ENCODE assay signal across 24 cellular contexts in the genomic region with DNA sequence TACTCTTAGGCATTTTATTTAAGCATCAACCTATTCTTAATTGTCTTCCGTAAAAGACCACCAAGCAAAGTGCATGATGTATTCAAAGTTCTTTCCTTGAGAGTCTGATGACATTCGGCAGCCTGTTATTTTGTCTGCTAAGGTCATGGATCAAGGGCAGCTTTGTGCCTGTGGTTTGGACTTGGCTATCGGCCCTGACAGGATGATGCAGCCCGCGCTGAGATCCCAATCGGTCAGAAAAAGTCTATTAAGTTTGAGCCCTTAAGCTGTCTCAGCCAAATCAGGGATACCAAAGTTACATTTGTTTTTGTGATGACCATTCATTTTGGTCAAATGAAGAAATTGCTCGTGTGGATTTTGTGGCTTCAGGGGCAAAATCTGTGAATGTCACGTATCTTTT.
A peak's percentile ranks its signal among the peaks of the same experiment; 100 is the strongest.
DNase-seq lines count a peak whose midpoint lies in the region; FAIRE-seq and TF ChIP-seq lines count a peak whose summit lies in the region.
"Had no signal": no experiment of that assay in that cellular context is flagged by ENCODE, and none has a peak within 500 bp of the region (broad histone marks: within the 10 kb centered on the region; RNA-seq: fewer than 3 reads in every experiment).

No MANE protein-coding gene starts in this region.

- 29% methylated on average over 8 of the region's 8 CpGs for WGBS in SK-N-SH (ENCODE audit: low lambda C conversion rate)

- H3K9me2 ChIP-seq in SK-N-SH = no peaks in the 10 kb centered on the region

- no peak overlapping the region for H3K4me2 ChIP-seq in SK-N-SH
- H3K4me2 ChIP-seq: A549 had no signal

- H3K36me3 ChIP-seq in SK-N-SH (replicated peaks in 1 of 2; ENCODE audit: control insufficient read depth in 1 of 2, insufficient read depth in 2 of 2, low read length in 1 of 2) = no peaks in the 10 kb centered on the region
- no peaks in the 10 kb centered on the region for H3K36me3 ChIP-seq in WERI-Rb-1

- H3K4me3 ChIP-seq in SK-N-SH (ENCODE audit: low read depth in 2 of 2, low read length in 1 of 2) = no peak overlapping the region
- H3K4me3 ChIP-seq in WERI-Rb-1 (ENCODE audit: low read depth, low read length) = no peak overlapping the region
- no peak overlapping the region for H3K4me3 ChIP-seq in retinal pigment epithelial cell (ENCODE audit: low read length)
- H3K4me3 ChIP-seq: A549, SK-N-MC had no signal

- CTCF ChIA-PET in SK-N-SH (lab: Yijun Ruan, JAX) = interaction anchor here (1.5 kb wide), 1 partner anchor 13 kb away, joined by 4 read pairs; no protein-coding TSS in a partner anchor

- no peak for TF ChIP-seq RAD21 in SK-N-SH (IDR thresholded peaks at IDR 0.05; ENCODE audit: low read length)

- no peaks in the 10 kb centered on the region for H3K79me2 ChIP-seq in SK-N-SH (ENCODE audit: insufficient read depth)

- H3K9me3 ChIP-seq in SK-N-SH (no peaks in the 10 kb centered on the region), WERI-Rb-1 (ENCODE audit: severe bottlenecking) (no peaks in the 10 kb centered on the region)
- H3K9me3 ChIP-seq: A549 had no signal

- DNase-seq in D721Med (ENCODE audit: insufficient read length, low spot score) (no peak), SK-N-SH (peak; percentile 26), WERI-Rb-1 (peak; percentile 36), retinal pigment epithelial cell (ENCODE audit: low read depth) (peak; percentile 18), islet precursor cell (no peak), SKM-1 treated with dmso at 0.1 percent for 144 hours (lab: John Stamatoyannopoulos, UW; ENCODE audit: unreplicated experiment) (no peak), NCI-H2227 (lab: John Stamatoyannopoulos, UW; ENCODE audit: unreplicated experiment) (no peak)
- DNase-seq in activated CD4-positive, CD25-positive, alpha-beta regulatory T cell (lab: John Stamatoyannopoulos, UW) = no peak
- DNase-seq: CD4-positive, CD25-positive, alpha-beta regulatory T cell; COR-L47; DND-41; GOT3; KG1; NCI-H1092 treated with DMSO at 0.1 percent for 48 hours; NCI-H146; NCI-H2029; NCI-H226; NCI-H510A treated with DMSO at 0.1 percent for 48 hours; NCI-H774; RPMI8226; SHP77 had no signal

- no peak overlapping the region for H2AFZ ChIP-seq in SK-N-SH (ENCODE audit: low read depth)

- no peaks in the 10 kb centered on the region for H3F3A ChIP-seq in SK-N-SH (replicated peaks; ENCODE audit: insufficient read depth)

- H3K4me1 ChIP-seq in SK-N-SH (ENCODE audit: control insufficient read depth in 1 of 2, insufficient read depth in 2 of 2, low read depth in 1 of 2, low read length in 1 of 2) = peaks cover 0 to 7% of the 10 kb centered on the region in 2 experiments; a peak in 2 of 4 replicates
- H3K4me1 ChIP-seq: A549 had no signal

- peak overlapping the region in 1 of 2 experiments; percentile 55; a peak in 1 of 4 replicates for H3K27ac ChIP-seq in SK-N-SH (ENCODE audit: low read depth in 2 of 2, low read length in 1 of 2)
- no peak overlapping the region for H3K27ac ChIP-seq in WERI-Rb-1
- H3K27ac ChIP-seq: A549, SK-N-MC had no signal

- FAIRE-seq in D721Med (lab: Jason Lieb, UNC) = peak; percentile 25
- FAIRE-seq: A549, GM18507 had no signal

- TF ChIP-seq CTCF in D721Med (IDR thresholded peaks at IDR 0.05; ENCODE audit: insufficient read depth, missing control alignments) = no peak
- no peak for TF ChIP-seq CTCF in SK-N-SH (IDR thresholded peaks at IDR 0.05)
- TF ChIP-seq CTCF in WERI-Rb-1 (IDR thresholded peaks at IDR 0.05; ENCODE audit: low read depth, low read length) = no peak
- no peak for TF ChIP-seq CTCF in retinal pigment epithelial cell (conservative IDR thresholded peaks at IDR 0.05; ENCODE audit: low read depth, low read length)

- H4K20me1 ChIP-seq in SK-N-SH (ENCODE audit: insufficient read depth) = no peaks in the 10 kb centered on the region

- H3K9ac ChIP-seq in SK-N-SH = no peak overlapping the region

- H3K27me3 ChIP-seq in SK-N-SH (ENCODE audit: insufficient read depth) (no peaks in the 10 kb centered on the region), WERI-Rb-1 (ENCODE audit: insufficient read depth, low read depth, severe bottlenecking) (no peaks in the 10 kb centered on the region)

- TF ChIP-seq EP300 in SK-N-SH (IDR thresholded peaks at IDR 0.05; ENCODE audit: borderline replicate concordance in 1 of 2, low read depth in 1 of 2, low read length in 1 of 2) = peak in 1 of 2 experiments; percentile 38; a peak in 1 of 4 replicates

- POLR2A ChIA-PET in SK-N-SH (lab: Yijun Ruan, JAX) = no interaction called here

TF ChIP-seq in SK-N-SH, 30 proteins besides CTCF, POLR2A, EP300 and RAD21:
- TF ChIP-seq, protein P1, sequence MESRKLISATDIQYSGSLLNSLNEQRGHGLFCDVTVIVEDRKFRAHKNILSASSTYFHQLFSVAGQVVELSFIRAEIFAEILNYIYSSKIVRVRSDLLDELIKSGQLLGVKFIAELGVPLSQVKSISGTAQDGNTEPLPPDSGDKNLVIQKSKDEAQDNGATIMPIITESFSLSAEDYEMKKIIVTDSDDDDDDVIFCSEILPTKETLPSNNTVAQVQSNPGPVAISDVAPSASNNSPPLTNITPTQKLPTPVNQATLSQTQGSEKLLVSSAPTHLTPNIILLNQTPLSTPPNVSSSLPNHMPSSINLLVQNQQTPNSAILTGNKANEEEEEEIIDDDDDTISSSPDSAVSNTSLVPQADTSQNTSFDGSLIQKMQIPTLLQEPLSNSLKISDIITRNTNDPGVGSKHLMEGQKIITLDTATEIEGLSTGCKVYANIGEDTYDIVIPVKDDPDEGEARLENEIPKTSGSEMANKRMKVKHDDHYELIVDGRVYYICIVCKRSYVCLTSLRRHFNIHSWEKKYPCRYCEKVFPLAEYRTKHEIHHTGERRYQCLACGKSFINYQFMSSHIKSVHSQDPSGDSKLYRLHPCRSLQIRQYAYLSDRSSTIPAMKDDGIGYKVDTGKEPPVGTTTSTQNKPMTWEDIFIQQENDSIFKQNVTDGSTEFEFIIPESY (IDR thresholded peaks at IDR 0.05; ENCODE audit: borderline replicate concordance, low read depth) = no peak
- TF ChIP-seq MXI1 (IDR thresholded peaks at IDR 0.05; ENCODE audit: low read depth, low read length) = peak; percentile 19; the same call in 1 of the 2 replicates

Comparison
In these comparisons a context has a peak if more than half of its experiments do, and no peak if none do; other contexts are left out.
1. DNase-seq: peak in SK-N-SH (single experiment), WERI-Rb-1 (single experiment) and retinal pigment epithelial cell (single experiment); none in D721Med (single experiment), activated CD4-positive, CD25-positive, alpha-beta regulatory T cell (0 of 4), islet precursor cell (single experiment), SKM-1 treated with dmso at 0.1 percent for 144 hours (single experiment) and NCI-H2227 (single experiment).